32 cellular contexts compared by ENCODE assay signal in the genomic region with DNA sequence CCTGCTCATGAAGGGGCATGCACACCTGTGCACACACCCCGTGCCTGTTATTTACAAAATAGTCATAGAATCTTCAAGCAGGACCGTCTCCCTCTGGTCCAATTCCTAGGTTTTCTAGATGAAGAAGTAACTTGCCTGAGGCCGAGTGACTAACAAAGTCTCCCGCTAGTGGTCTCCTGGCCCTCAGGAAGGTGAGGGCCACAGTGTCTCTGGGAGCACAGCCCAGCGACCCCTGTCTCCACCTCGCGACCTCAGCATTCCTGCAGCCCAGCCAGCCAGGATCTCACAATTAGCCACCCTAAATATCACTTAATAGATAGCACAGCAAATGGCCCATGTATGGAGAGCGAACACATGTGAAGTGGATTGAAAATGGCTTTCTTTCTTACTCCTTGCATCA. TPM values are rescaled to one million over a fixed set of nuclear protein-coding genes. Genes with fewer than 3 reads are reported as not detected.
"Had no signal": no experiment of that assay in that cellular context is flagged by ENCODE, and none has a peak within 500 bp of the region (broad histone marks: within the 10 kb centered on the region; RNA-seq: fewer than 3 reads in every experiment).

No MANE protein-coding gene starts in this region.

- H3K9ac ChIP-seq: parathyroid adenoma had no signal

- H3K36me3 ChIP-seq: heart left ventricle, left lung, lower lobe of right lung, neutrophil, right atrium auricular region, right lobe of liver, tibial nerve, upper lobe of left lung had no signal

- H3K4me3 ChIP-seq: heart left ventricle, left lung, lower lobe of right lung, mucosa of descending colon, psoas muscle, right atrium auricular region, right lobe of liver, smooth muscle cell, tibial nerve, upper lobe of left lung had no signal

- H2AFZ ChIP-seq: parathyroid adenoma had no signal

- H3K4me2 ChIP-seq: smooth muscle cell had no signal

- H3K27me3 ChIP-seq: neutrophil, right atrium auricular region, right lobe of liver, tibial nerve, upper lobe of left lung had no signal

- H3K27ac ChIP-seq: heart left ventricle, left lung, lower lobe of right lung, neutrophil, parathyroid adenoma, psoas muscle, right atrium auricular region, right lobe of liver, tibial nerve, upper lobe of left lung had no signal

- H3K9me3 ChIP-seq: heart left ventricle, left lung, lower lobe of right lung, mucosa of descending colon, neutrophil, psoas muscle, right lobe of liver, upper lobe of left lung had no signal

- DNase-seq: heart left ventricle; hypothalamus; immature natural killer cell; left lung; lower lobe of right lung; mammary epithelial cell; midbrain; mucosa of descending colon; naive thymus-derived CD4-positive, alpha-beta T cell; occipital lobe; psoas muscle; right lobe of liver; stimulated activated CD4-positive, alpha-beta T cell treated with anti-CD3 and anti-CD28 coated beads, Interleukin-1b, Interleukin-23, amount 100 ng/mL, for 48 hours; stimulated activated CD4-positive, alpha-beta T cell treated with anti-CD3 and anti-CD28 coated beads, Interleukin-2, amount 100 ng/mL, for 48 hours; stimulated activated CD4-positive, alpha-beta T cell treated with anti-CD3 and anti-CD28 coated beads, Interleukin-4, amount 100 ng/mL, for 4 hours; stimulated activated CD8-positive, alpha-beta memory T cell treated with anti-CD3 and anti-CD28 coated beads, Interleukin-4, amount 100 ng/mL, for 48 hours; stimulated activated naive CD4-positive, alpha-beta T cell treated with Interleukin-2 at 50 U/mL for 16 hours; stimulated activated naive CD8-positive, alpha-beta T cell treated with anti-CD3 and anti-CD28 coated beads, Interleukin-15, amount 100 ng/mL, for 72 hours; substantia nigra; upper lobe of left lung had no signal

- H3K4me1 ChIP-seq: heart left ventricle, left lung, lower lobe of right lung, parathyroid adenoma, psoas muscle, right atrium auricular region, right lobe of liver, tibial nerve, upper lobe of left lung had no signal

RNA-seq across cellular contexts. Expression of a gene that starts 30.5 kb away (rescaled TPM):
- total RNA-seq: heart left ventricle; kidney epithelial cell; left lung; liver; lower lobe of right lung; mammary epithelial cell; mesenteric fat pad; mucosa of descending colon; naive thymus-derived CD4-positive, alpha-beta T cell; natural killer cell treated with Interleukin-12 subunit alpha and Interleukin-12 subunit beta and Interleukin-15 and Interleukin-18, amount 100 ng/mL, for 72 hours; osteocyte; posterior vena cava; right atrium auricular region; right lobe of liver; smooth muscle cell; tibial nerve had no signal
- polyA plus RNA-seq: heart left ventricle; immature natural killer cell; liver; mammary epithelial cell; naive thymus-derived CD4-positive, alpha-beta T cell; smooth muscle cell; urinary bladder had no signal

RNA-seq across cellular contexts. Expression of a gene that starts 49.4 kb away (rescaled TPM):
- total RNA-seq: mesenteric fat pad; naive thymus-derived CD4-positive, alpha-beta T cell; natural killer cell treated with Interleukin-12 subunit alpha and Interleukin-12 subunit beta and Interleukin-15 and Interleukin-18, amount 100 ng/mL, for 72 hours; posterior vena cava; psoas muscle; right lobe of liver had no signal
- polyA plus RNA-seq: immature natural killer cell; naive thymus-derived CD4-positive, alpha-beta T cell had no signal
